ENCODE assay signal across 11 cellular contexts in the genomic region with DNA sequence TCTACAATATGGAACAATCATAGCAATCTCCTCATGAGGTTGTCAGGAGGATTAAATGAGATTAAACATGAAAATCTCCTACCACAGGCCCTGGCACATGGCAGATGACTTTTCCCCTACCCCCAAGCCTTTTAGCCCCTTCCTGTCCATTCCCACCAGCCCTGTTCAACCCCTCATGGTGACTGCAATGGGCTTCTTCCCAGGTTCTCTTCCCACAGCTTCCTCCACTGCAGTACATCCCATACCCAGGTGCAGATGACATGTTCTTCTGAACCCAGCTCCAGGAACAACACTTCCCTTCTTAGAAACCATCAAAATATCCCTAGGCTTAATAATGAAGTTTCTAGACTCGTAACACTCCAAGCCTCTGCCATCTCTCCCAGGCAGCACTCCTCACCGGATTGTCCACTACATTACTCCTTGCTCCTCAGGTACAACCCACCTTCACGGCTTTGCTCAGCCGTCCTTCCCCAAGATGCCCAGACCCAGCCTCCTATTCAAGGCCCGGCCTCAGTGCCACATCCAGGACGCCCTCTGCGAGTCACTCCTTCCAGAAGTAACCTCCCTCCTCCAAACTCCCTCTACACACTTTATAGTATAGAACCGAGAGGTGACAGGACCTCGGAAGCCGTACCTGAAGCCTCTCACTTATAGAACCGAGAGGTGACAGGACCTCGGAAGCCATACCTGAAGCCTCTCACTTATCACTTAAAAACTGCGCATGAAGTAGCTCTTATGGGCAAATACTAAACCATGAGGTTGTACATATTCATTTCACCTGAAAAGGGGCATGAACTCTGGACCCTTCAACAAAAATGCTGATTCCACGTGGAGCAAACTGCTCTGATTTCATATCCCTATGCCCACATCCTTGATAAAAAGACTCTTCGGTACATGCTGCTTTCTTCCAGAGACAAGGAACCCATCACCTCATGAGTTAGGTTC. TPM values are rescaled to one million over a fixed set of nuclear protein-coding genes. Genes with fewer than 3 reads are reported as not detected.
A peak's percentile ranks its signal among the peaks of the same experiment; 100 is the strongest.
DNase-seq lines count a peak whose midpoint lies in the region; ATAC-seq, FAIRE-seq and TF ChIP-seq lines count a peak whose summit lies in the region.
"Had no signal": no experiment of that assay in that cellular context is flagged by ENCODE, and none has a peak within 500 bp of the region (broad histone marks: within the 10 kb centered on the region; RNA-seq: fewer than 3 reads in every experiment).

No MANE protein-coding gene starts in this region.

- peaks cover 33% of the 10 kb centered on the region for H3K36me3 Mint-ChIP-seq in T-helper 1 cell treated with Interleukin-12 subunit alpha and Interleukin-12 subunit beta and Interleukin-4 antibody, amounts not matched to agents 30 μg/mL and 1 μg/mL, for 36 hours (ENCODE audit: low read depth)
- H3K36me3 Mint-ChIP-seq in stimulated activated naive B cell treated with anti-CD40 and anti-IgM and Interleukin-4, amounts not matched to agents 10 μg/mL and 1 μg/mL and 100 μg/mL, for 72 hours = peaks cover 22 to 28% of the 10 kb centered on the region in 2 donors

- no peak overlapping the region for H3K18ac ChIP-seq in trophoblast cell (ENCODE audit: low read length)

- H3K23ac ChIP-seq in trophoblast cell (ENCODE audit: low read length) = no peak overlapping the region

- H3K4me1 ChIP-seq in endothelial cell of umbilical vein (ENCODE audit: control insufficient read depth, extremely low read depth, insufficient read depth, low read length) (peaks cover 16% of the 10 kb centered on the region), trophoblast cell (ENCODE audit: control insufficient read depth in 1 of 2, insufficient read depth in 2 of 2, low read length in 2 of 2) (peaks cover 4% of the 10 kb centered on the region in 2 experiments)

- no peak overlapping the region for H2AK5ac ChIP-seq in trophoblast cell (ENCODE audit: low read length)

- no peak for FAIRE-seq in endothelial cell of umbilical vein (lab: Jason Lieb, UNC)

- H2AFZ ChIP-seq in endothelial cell of umbilical vein (ENCODE audit: low read depth, low read length) = peak overlapping the region; percentile 65
- no peak overlapping the region for H2AFZ ChIP-seq in trophoblast cell (ENCODE audit: insufficient read depth, low read length, poor library complexity)

- no peaks in the 10 kb centered on the region for H3K9me1 ChIP-seq in endothelial cell of umbilical vein (replicated peaks; ENCODE audit: control insufficient read depth, extremely low read depth, insufficient read depth, low read length)

- no peak overlapping the region for H4K12ac ChIP-seq in trophoblast cell (ENCODE audit: low read depth, low read length)

- CTCF ChIA-PET in endothelial cell of umbilical vein (lab: Charles Lee) = interaction anchor here (1.1 to 1.5 kb wide), 2 partner anchors 53 to 451 kb away, joined by 3 to 6 read pairs; no protein-coding TSS in a partner anchor

- H3K4me3 Mint-ChIP-seq in T-helper 1 cell treated with Interleukin-12 subunit alpha and Interleukin-12 subunit beta and Interleukin-4 antibody, amounts not matched to agents 30 μg/mL and 1 μg/mL, for 36 hours = peak overlapping the region; percentile 89
- peak overlapping the region; percentile 86 to 92 for H3K4me3 Mint-ChIP-seq in stimulated activated naive B cell treated with anti-CD40 and anti-IgM and Interleukin-4, amounts not matched to agents 10 μg/mL and 1 μg/mL and 100 μg/mL, for 72 hours

- H4K8ac ChIP-seq in trophoblast cell (ENCODE audit: low read depth, low read length) = no peak overlapping the region

- H3K9me3 Mint-ChIP-seq in T-helper 1 cell treated with Interleukin-12 subunit alpha and Interleukin-12 subunit beta and Interleukin-4 antibody, amounts not matched to agents 30 μg/mL and 1 μg/mL, for 36 hours = no peaks in the 10 kb centered on the region
- no peaks in the 10 kb centered on the region for H3K9me3 Mint-ChIP-seq in stimulated activated naive B cell treated with anti-CD40 and anti-IgM and Interleukin-4, amounts not matched to agents 10 μg/mL and 1 μg/mL and 100 μg/mL, for 72 hours

- H3K4me3 ChIP-seq in endothelial cell of umbilical vein (replicated peaks in 1 of 3; ENCODE audit: insufficient read depth in 1 of 3, low read depth in 1 of 3, low read length in 3 of 3) (peak overlapping the region in 1 of 3 experiments; percentile 23), trophoblast cell (ENCODE audit: low read depth, low read length) (no peak overlapping the region)

- H3K27me3 Mint-ChIP-seq in T-helper 1 cell treated with Interleukin-12 subunit alpha and Interleukin-12 subunit beta and Interleukin-4 antibody, amounts not matched to agents 30 μg/mL and 1 μg/mL, for 36 hours (ENCODE audit: low read depth) = no peaks in the 10 kb centered on the region
- H3K27me3 Mint-ChIP-seq in stimulated activated naive B cell treated with anti-CD40 and anti-IgM and Interleukin-4, amounts not matched to agents 10 μg/mL and 1 μg/mL and 100 μg/mL, for 72 hours = no peaks in the 10 kb centered on the region

- no peaks in the 10 kb centered on the region for H3K9me3 ChIP-seq in endothelial cell of umbilical vein (replicated peaks; ENCODE audit: control insufficient read depth, insufficient read depth, low read length)
- H3K9me3 ChIP-seq in trophoblast cell (ENCODE audit: insufficient read depth, low read depth, low read length) = peaks cover 2% of the 10 kb centered on the region
- H3K9me3 ChIP-seq: adrenal gland had no signal

- H3K4me2 ChIP-seq in endothelial cell of umbilical vein (ENCODE audit: insufficient read depth, low read length) (peak overlapping the region; percentile 88), trophoblast cell (ENCODE audit: low read length) (no peak overlapping the region)

- H3K27ac Mint-ChIP-seq in T-helper 1 cell treated with Interleukin-12 subunit alpha and Interleukin-12 subunit beta and Interleukin-4 antibody, amounts not matched to agents 30 μg/mL and 1 μg/mL, for 36 hours = peak overlapping the region; percentile 88
- peak overlapping the region; percentile 95 for H3K27ac Mint-ChIP-seq in stimulated activated naive B cell treated with anti-CD40 and anti-IgM and Interleukin-4, amounts not matched to agents 10 μg/mL and 1 μg/mL and 100 μg/mL, for 72 hours

- H3K27ac ChIP-seq in VCaP = peak overlapping the region; percentile 91
- H3K27ac ChIP-seq in endothelial cell of umbilical vein (ENCODE audit: insufficient read depth, low read depth, low read length) = no peak overlapping the region
- H3K27ac ChIP-seq in trophoblast cell (ENCODE audit: low read depth, low read length) = no peak overlapping the region
- H3K27ac ChIP-seq: 22Rv1 had no signal

- TF ChIP-seq CTCF in VCaP (conservative IDR thresholded peaks at IDR 0.05) = no peak
- no peak for TF ChIP-seq CTCF in endothelial cell of umbilical vein (IDR thresholded peaks at IDR 0.05; ENCODE audit: extremely low read depth in 1 of 2, insufficient read depth in 1 of 2, low read depth in 1 of 2, low read length in 2 of 2)

- H3K36me3 ChIP-seq in endothelial cell of umbilical vein (ENCODE audit: control insufficient read depth in 2 of 2, extremely low read depth in 1 of 2, insufficient read depth in 2 of 2, low read length in 2 of 2) = no peaks in the 10 kb centered on the region
- H3K36me3 ChIP-seq in trophoblast cell (ENCODE audit: control insufficient read depth in 1 of 2, insufficient read depth in 2 of 2, low read length in 2 of 2) = no peaks in the 10 kb centered on the region
- H3K36me3 ChIP-seq: adrenal gland had no signal

- H3K27me3 ChIP-seq in endothelial cell of umbilical vein (ENCODE audit: control insufficient read depth in 2 of 2, insufficient read depth in 2 of 2, low read length in 2 of 2) (no peaks in the 10 kb centered on the region), trophoblast cell (ENCODE audit: insufficient read depth, low read length) (no peaks in the 10 kb centered on the region)
- H3K27me3 ChIP-seq: adrenal gland had no signal

- intact Hi-C loops in endothelial cell of umbilical vein (cut with micrococcal nuclease) = loop anchor here (1.0 to 2.0 kb wide), 2 partner anchors 53 to 93 kb away; no protein-coding TSS in a partner anchor

- TF ChIP-seq POLR2A in endothelial cell of umbilical vein (IDR thresholded peaks at IDR 0.05; ENCODE audit: low read depth, low read length) = no peak

- no peaks in the 10 kb centered on the region for H4K20me1 ChIP-seq in endothelial cell of umbilical vein (replicated peaks; ENCODE audit: control insufficient read depth, extremely low read depth, insufficient read depth, low read length)

- H2BK12ac ChIP-seq in trophoblast cell (ENCODE audit: low read length) = no peak overlapping the region

- H3K79me1 ChIP-seq in trophoblast cell (ENCODE audit: low read length) = peaks cover 2% of the 10 kb centered on the region

- H3K79me2 ChIP-seq in endothelial cell of umbilical vein (ENCODE audit: control insufficient read depth, insufficient read depth, low read length) = no peaks in the 10 kb centered on the region
- H3K79me2 ChIP-seq in trophoblast cell (ENCODE audit: control insufficient read depth, insufficient read depth, low read length, poor library complexity) = no peaks in the 10 kb centered on the region

- BruUV-seq in endothelial cell of umbilical vein (replicated peaks; lab: Mats Ljungman, UMichigan) = no TSS peak

- H3K9ac ChIP-seq in endothelial cell of umbilical vein (replicated peaks; ENCODE audit: extremely low read depth, insufficient read depth, low read length) (no peak overlapping the region), trophoblast cell (ENCODE audit: low read length) (no peak overlapping the region)

- DNase-seq in T-helper 1 cell (no peak), endothelial cell of umbilical vein (ENCODE audit: low read depth, low spot score) (no peak), trophoblast cell (no peak), NCI-H2196 treated with DMSO at 0.1 percent for 48 hours (lab: John Stamatoyannopoulos, UW; ENCODE audit: unreplicated experiment) (no peak), NCI-H1417 treated with DMSO at 0.1 percent for 48 hours (lab: John Stamatoyannopoulos, UW) (no peak)
- no peak for DNase-seq in stimulated activated naive B cell treated with anti-CD40 and anti-IgM and Interleukin-4, amounts not matched to agents 10 μg/mL and 1 μg/mL and 100 μg/mL, for 72 hours
- DNase-seq: NCI-H187 treated with DMSO at 0.1 percent for 48 hours had no signal

- POLR2A ChIA-PET in endothelial cell of umbilical vein (lab: Charles Lee) = no interaction called here

- dilution Hi-C loops in endothelial cell of umbilical vein (cut with MboI; ENCODE audit: extremely low pct_ligation_motif_present, low sequenced_read_pairs) = no loop called here

- H3K4me1 Mint-ChIP-seq in T-helper 1 cell treated with Interleukin-12 subunit alpha and Interleukin-12 subunit beta and Interleukin-4 antibody, amounts not matched to agents 30 μg/mL and 1 μg/mL, for 36 hours (ENCODE audit: low read depth) = peaks cover 48% of the 10 kb centered on the region
- peaks cover 30 to 37% of the 10 kb centered on the region in 2 donors for H3K4me1 Mint-ChIP-seq in stimulated activated naive B cell treated with anti-CD40 and anti-IgM and Interleukin-4, amounts not matched to agents 10 μg/mL and 1 μg/mL and 100 μg/mL, for 72 hours

- H3K14ac ChIP-seq in trophoblast cell (ENCODE audit: low read length) = no peak overlapping the region

- no CpG with 5 or more reads among the region's 15 CpGs for WGBS in trophoblast cell (ENCODE audit: extremely low coverage, insufficient coverage, insufficient read length)

- H4K91ac ChIP-seq in trophoblast cell (ENCODE audit: low read depth, low read length) = no peak overlapping the region

- H2BK120ac ChIP-seq in trophoblast cell (ENCODE audit: insufficient read depth, low read length, poor library complexity) = no peak overlapping the region

- no peak for ATAC-seq in stimulated activated naive B cell treated with anti-CD40 and anti-IgM and Interleukin-4, amounts not matched to agents 10 μg/mL and 1 μg/mL and 100 μg/mL, for 72 hours (replicated peaks)

- H2BK5ac ChIP-seq in trophoblast cell (ENCODE audit: low read depth, low read length, poor library complexity) = no peak overlapping the region

- no peak overlapping the region for H3K4ac ChIP-seq in trophoblast cell (ENCODE audit: low read depth, low read length)

RNA-seq across cellular contexts. Expression of gene CRACR2A, which starts 1.5 kb away (rescaled TPM):
- 14.9 and 15.9 TPM in 2 replicates for total RNA-seq in endothelial cell of umbilical vein
- polyA plus RNA-seq in endothelial cell of umbilical vein = 3.5 and 4.4 TPM in 2 replicates
- 7.5 and 8.2 TPM in 2 replicates for polyA plus RNA-seq in endothelial cell of umbilical vein (2011; cell fraction: cytosol; rRNA removed)
- 10.4 and 14.3 TPM in 2 replicates for polyA plus RNA-seq in endothelial cell of umbilical vein (2011; cell fraction: nucleus; rRNA removed)
- polyA plus RNA-seq in endothelial cell of umbilical vein (2012) = 9.3 and 14.7 TPM in 2 replicates
- 9.5 and 12.6 TPM in 2 replicates for polyA minus RNA-seq in endothelial cell of umbilical vein
- polyA minus RNA-seq in endothelial cell of umbilical vein (2011; cell fraction: cytosol; rRNA and poly(A)+ RNA removed) = not detected
- polyA minus RNA-seq in endothelial cell of umbilical vein (2011; cell fraction: nucleus; rRNA and poly(A)+ RNA removed) = 8.6 and 10.8 TPM in 2 replicates
- 0.31 and 0.40 TPM in 2 replicates for polyA plus RNA-seq in trophoblast cell (2013)
